ENCODE assay signal across 1 cellular context in genomic region chr4:51844157-51845054, GRCh38.
TF ChIP-seq lines count a peak whose summit lies in the region.

No MANE protein-coding gene starts in this region.

TF ChIP-seq in HepG2, 621 proteins besides CTCF, POLR2A, EP300 and RAD21 (continued from another document and continues in another):
- TF ChIP-seq ZBTB39 (CRISPR knock-in tag; IDR thresholded peaks at IDR 0.05) (no peak), MTA3 (CRISPR knock-in tag; IDR thresholded peaks at IDR 0.05) (no peak), IRX3 (CRISPR knock-in tag; IDR thresholded peaks at IDR 0.05; ENCODE audit: borderline replicate concordance, low read depth) (no peak; the same call in 1 of the 2 replicates), NCOA5 (CRISPR knock-in tag; IDR thresholded peaks at IDR 0.05) (no peak), NR2F2 (IDR thresholded peaks at IDR 0.05; ENCODE audit: borderline replicate concordance, low read depth) (no peak), HNRNPUL1 (IDR thresholded peaks at IDR 0.05; ENCODE audit: low read depth, low read length) (no peak), THAP7 (CRISPR knock-in tag; IDR thresholded peaks at IDR 0.05) (no peak), HMGXB4 (CRISPR knock-in tag; IDR thresholded peaks at IDR 0.05; ENCODE audit: borderline replicate concordance in 1 of 2, low read depth in 1 of 2) (peak in 1 of 2 experiments; percentile 48; a peak in 1 of 4 replicates), ZNF263 (CRISPR knock-in tag; IDR thresholded peaks at IDR 0.05) (peak; percentile 52), NFYC (CRISPR knock-in tag; IDR thresholded peaks at IDR 0.05) (peak; percentile 61), ZNF225 (CRISPR knock-in tag; IDR thresholded peaks at IDR 0.05) (no peak), ZNF569 (CRISPR knock-in tag; IDR thresholded peaks at IDR 0.05; ENCODE audit: borderline replicate concordance) (no peak), ZBTB3 (CRISPR knock-in tag; IDR thresholded peaks at IDR 0.05; ENCODE audit: borderline replicate concordance, low read depth) (no peak), ZBTB49 (CRISPR knock-in tag; IDR thresholded peaks at IDR 0.05; ENCODE audit: borderline replicate concordance) (no peak), ZKSCAN5 (CRISPR knock-in tag; IDR thresholded peaks at IDR 0.05) (no peak), ZNF382 (CRISPR knock-in tag; IDR thresholded peaks at IDR 0.05; ENCODE audit: borderline replicate concordance) (no peak), PHF5A (CRISPR knock-in tag; IDR thresholded peaks at IDR 0.05; ENCODE audit: low read depth, unreplicated experiment) (no peak), ZNF430 (CRISPR knock-in tag; IDR thresholded peaks at IDR 0.05) (no peak), STAG1 (CRISPR knock-in tag; IDR thresholded peaks at IDR 0.05) (no peak), ZBED4 (CRISPR knock-in tag; IDR thresholded peaks at IDR 0.05; ENCODE audit: borderline replicate concordance) (0 out of 2 replicates have a peak, but pooled peaks have one; percentile 15)
- TF ChIP-seq, protein P1, sequence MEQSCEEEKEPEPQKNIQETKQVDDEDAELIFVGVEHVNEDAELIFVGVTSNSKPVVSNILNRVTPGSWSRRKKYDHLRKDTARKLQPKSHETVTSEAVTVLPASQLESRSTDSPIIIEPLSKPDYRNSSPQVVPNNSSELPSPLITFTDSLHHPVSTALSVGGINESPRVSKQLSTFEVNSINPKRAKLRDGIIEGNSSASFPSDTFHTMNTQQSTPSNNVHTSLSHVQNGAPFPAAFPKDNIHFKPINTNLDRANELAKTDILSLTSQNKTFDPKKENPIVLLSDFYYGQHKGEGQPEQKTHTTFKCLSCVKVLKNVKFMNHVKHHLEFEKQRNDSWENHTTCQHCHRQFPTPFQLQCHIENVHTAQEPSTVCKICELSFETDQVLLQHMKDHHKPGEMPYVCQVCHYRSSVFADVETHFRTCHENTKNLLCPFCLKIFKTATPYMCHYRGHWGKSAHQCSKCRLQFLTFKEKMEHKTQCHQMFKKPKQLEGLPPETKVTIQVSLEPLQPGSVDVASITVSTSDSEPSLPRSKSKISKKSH (CRISPR knock-in tag; IDR thresholded peaks at IDR 0.05; ENCODE audit: borderline replicate concordance) = peak; percentile 61; the same call in 1 of the 2 replicates
- TF ChIP-seq, protein P2, sequence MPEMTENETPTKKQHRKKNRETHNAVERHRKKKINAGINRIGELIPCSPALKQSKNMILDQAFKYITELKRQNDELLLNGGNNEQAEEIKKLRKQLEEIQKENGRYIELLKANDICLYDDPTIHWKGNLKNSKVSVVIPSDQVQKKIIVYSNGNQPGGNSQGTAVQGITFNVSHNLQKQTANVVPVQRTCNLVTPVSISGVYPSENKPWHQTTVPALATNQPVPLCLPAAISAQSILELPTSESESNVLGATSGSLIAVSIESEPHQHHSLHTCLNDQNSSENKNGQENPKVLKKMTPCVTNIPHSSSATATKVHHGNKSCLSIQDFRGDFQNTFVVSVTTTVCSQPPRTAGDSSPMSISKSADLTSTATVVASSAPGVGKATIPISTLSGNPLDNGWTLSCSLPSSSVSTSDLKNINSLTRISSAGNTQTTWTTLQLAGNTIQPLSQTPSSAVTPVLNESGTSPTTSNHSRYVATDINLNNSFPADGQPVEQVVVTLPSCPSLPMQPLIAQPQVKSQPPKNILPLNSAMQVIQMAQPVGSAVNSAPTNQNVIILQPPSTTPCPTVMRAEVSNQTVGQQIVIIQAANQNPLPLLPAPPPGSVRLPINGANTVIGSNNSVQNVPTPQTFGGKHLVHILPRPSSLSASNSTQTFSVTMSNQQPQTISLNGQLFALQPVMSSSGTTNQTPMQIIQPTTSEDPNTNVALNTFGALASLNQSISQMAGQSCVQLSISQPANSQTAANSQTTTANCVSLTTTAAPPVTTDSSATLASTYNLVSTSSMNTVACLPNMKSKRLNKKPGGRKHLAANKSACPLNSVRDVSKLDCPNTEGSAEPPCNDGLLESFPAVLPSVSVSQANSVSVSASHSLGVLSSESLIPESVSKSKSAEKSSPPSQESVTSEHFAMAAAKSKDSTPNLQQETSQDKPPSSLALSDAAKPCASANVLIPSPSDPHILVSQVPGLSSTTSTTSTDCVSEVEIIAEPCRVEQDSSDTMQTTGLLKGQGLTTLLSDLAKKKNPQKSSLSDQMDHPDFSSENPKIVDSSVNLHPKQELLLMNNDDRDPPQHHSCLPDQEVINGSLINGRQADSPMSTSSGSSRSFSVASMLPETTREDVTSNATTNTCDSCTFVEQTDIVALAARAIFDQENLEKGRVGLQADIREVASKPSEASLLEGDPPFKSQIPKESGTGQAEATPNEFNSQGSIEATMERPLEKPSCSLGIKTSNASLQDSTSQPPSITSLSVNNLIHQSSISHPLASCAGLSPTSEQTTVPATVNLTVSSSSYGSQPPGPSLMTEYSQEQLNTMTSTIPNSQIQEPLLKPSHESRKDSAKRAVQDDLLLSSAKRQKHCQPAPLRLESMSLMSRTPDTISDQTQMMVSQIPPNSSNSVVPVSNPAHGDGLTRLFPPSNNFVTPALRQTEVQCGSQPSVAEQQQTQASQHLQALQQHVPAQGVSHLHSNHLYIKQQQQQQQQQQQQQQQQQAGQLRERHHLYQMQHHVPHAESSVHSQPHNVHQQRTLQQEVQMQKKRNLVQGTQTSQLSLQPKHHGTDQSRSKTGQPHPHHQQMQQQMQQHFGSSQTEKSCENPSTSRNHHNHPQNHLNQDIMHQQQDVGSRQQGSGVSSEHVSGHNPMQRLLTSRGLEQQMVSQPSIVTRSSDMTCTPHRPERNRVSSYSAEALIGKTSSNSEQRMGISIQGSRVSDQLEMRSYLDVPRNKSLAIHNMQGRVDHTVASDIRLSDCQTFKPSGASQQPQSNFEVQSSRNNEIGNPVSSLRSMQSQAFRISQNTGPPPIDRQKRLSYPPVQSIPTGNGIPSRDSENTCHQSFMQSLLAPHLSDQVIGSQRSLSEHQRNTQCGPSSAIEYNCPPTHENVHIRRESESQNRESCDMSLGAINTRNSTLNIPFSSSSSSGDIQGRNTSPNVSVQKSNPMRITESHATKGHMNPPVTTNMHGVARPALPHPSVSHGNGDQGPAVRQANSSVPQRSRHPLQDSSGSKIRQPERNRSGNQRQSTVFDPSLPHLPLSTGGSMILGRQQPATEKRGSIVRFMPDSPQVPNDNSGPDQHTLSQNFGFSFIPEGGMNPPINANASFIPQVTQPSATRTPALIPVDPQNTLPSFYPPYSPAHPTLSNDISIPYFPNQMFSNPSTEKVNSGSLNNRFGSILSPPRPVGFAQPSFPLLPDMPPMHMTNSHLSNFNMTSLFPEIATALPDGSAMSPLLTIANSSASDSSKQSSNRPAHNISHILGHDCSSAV (CRISPR knock-in tag; IDR thresholded peaks at IDR 0.05; ENCODE audit: borderline replicate concordance) = no peak
- TF ChIP-seq, protein P3, sequence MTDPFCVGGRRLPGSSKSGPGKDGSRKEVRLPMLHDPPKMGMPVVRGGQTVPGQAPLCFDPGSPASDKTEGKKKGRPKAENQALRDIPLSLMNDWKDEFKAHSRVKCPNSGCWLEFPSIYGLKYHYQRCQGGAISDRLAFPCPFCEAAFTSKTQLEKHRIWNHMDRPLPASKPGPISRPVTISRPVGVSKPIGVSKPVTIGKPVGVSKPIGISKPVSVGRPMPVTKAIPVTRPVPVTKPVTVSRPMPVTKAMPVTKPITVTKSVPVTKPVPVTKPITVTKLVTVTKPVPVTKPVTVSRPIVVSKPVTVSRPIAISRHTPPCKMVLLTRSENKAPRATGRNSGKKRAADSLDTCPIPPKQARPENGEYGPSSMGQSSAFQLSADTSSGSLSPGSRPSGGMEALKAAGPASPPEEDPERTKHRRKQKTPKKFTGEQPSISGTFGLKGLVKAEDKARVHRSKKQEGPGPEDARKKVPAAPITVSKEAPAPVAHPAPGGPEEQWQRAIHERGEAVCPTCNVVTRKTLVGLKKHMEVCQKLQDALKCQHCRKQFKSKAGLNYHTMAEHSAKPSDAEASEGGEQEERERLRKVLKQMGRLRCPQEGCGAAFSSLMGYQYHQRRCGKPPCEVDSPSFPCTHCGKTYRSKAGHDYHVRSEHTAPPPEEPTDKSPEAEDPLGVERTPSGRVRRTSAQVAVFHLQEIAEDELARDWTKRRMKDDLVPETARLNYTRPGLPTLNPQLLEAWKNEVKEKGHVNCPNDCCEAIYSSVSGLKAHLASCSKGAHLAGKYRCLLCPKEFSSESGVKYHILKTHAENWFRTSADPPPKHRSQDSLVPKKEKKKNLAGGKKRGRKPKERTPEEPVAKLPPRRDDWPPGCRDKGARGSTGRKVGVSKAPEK (CRISPR knock-in tag; IDR thresholded peaks at IDR 0.05; ENCODE audit: borderline replicate concordance) = 0 out of 2 replicates have a peak, but pooled peaks have one; percentile 37
- TF ChIP-seq, protein P4, sequence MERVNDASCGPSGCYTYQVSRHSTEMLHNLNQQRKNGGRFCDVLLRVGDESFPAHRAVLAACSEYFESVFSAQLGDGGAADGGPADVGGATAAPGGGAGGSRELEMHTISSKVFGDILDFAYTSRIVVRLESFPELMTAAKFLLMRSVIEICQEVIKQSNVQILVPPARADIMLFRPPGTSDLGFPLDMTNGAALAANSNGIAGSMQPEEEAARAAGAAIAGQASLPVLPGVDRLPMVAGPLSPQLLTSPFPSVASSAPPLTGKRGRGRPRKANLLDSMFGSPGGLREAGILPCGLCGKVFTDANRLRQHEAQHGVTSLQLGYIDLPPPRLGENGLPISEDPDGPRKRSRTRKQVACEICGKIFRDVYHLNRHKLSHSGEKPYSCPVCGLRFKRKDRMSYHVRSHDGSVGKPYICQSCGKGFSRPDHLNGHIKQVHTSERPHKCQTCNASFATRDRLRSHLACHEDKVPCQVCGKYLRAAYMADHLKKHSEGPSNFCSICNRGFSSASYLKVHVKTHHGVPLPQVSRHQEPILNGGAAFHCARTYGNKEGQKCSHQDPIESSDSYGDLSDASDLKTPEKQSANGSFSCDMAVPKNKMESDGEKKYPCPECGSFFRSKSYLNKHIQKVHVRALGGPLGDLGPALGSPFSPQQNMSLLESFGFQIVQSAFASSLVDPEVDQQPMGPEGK (CRISPR knock-in tag; IDR thresholded peaks at IDR 0.05) = peak; percentile 12; the same call in 1 of the 2 replicates
